29 cellular contexts compared by ENCODE assay signal in genomic region chr17:81444610-81445339, GRCh38.
"Had no signal": no experiment of that assay in that cellular context is flagged by ENCODE, and none has a peak within 500 bp of the region (broad histone marks: within the 10 kb centered on the region; RNA-seq: fewer than 3 reads in every experiment).

No MANE protein-coding gene starts in this region.

- H3K4me2 ChIP-seq: SK-N-SH had no signal

- H3K9me3 ChIP-seq: adrenal gland, SJCRH30, SK-N-SH had no signal

- H3K9ac ChIP-seq: SK-N-SH had no signal

- H3K4me3 ChIP-seq: adrenal gland, SJCRH30 had no signal

- DNase-seq: activated CD4-positive, alpha-beta T cell treated with anti-CD3 and anti-CD28 coated beads for 48 hours; activated CD4-positive, alpha-beta T cell treated with anti-CD3 and anti-CD28 coated beads, Interleukin-2, amount 50 U/mL, for 48 hours; activated CD4-positive, CD25-positive, alpha-beta regulatory T cell treated with anti-CD3 and anti-CD28 coated beads, Interleukin-2, amount 50 U/mL, for 72 hours; activated gamma-delta T cell treated with Interleukin-2 at 50 U/mL for 16 hours; activated naive CD4-positive, alpha-beta T cell treated with anti-CD3 and anti-CD28 coated beads, Interleukin-2, amount 10 ng/mL, durations not matched to agents 7 days and 5 days; activated naive CD8-positive, alpha-beta T cell treated with anti-CD3 and anti-CD28 coated beads, Interleukin-2, amount 10 ng/mL, durations not matched to agents 7 days and 5 days; activated T-cell treated with anti-CD3 and anti-CD28 coated beads, Interleukin-2, amount 50 U/mL, for 4 hours; adrenal gland; anterior cingulate cortex; cerebellar nuclear complex; Kasumi-1; KBM-7; NCI-H1048; NCI-H146; NCI-H187 treated with DMSO at 0.1 percent for 48 hours; NCI-H2081 treated with DMSO at 0.1 percent for 48 hours; NCI-H2171; NCI-H2227 treated with DMSO at 0.1 percent for 48 hours; NCI-H510A; NCI-H526 treated with DMSO at 0.1 percent for 48 hours; NCI-H82; OCI-M1; Right ventricle myocardium superior; RPMI8226; SJCRH30; SK-N-SH; SW 1271 had no signal

- H3K27me3 ChIP-seq: adrenal gland, SJCRH30 had no signal

- H3K9me2 ChIP-seq: SK-N-SH had no signal

- H3K27ac Mint-ChIP-seq: activated naive CD4-positive, alpha-beta T cell treated with anti-CD3 and anti-CD28 coated beads, Interleukin-2, amount 10 ng/mL, durations not matched to agents 7 days and 5 days; activated naive CD8-positive, alpha-beta T cell treated with anti-CD3 and anti-CD28 coated beads, Interleukin-2, amount 10 ng/mL, durations not matched to agents 7 days and 5 days; activated T-helper 17 cell treated with anti-CD3 and anti-CD28 coated beads, Interleukin-2, amount 50 U/mL, for 72 hours; T-helper 2 cell treated with Interferon-gamma antibody and Interleukin-4, amounts not matched to agents 5 μg/mL and 100 μg/mL, for 36 hours had no signal

- H3K4me1 ChIP-seq: adrenal gland had no signal

- H3K36me3 Mint-ChIP-seq: activated naive CD4-positive, alpha-beta T cell treated with anti-CD3 and anti-CD28 coated beads, Interleukin-2, amount 10 ng/mL, durations not matched to agents 7 days and 5 days; activated naive CD8-positive, alpha-beta T cell treated with anti-CD3 and anti-CD28 coated beads, Interleukin-2, amount 10 ng/mL, durations not matched to agents 7 days and 5 days had no signal

- H3K4me3 Mint-ChIP-seq: activated naive CD4-positive, alpha-beta T cell treated with anti-CD3 and anti-CD28 coated beads, Interleukin-2, amount 10 ng/mL, durations not matched to agents 7 days and 5 days; activated naive CD8-positive, alpha-beta T cell treated with anti-CD3 and anti-CD28 coated beads, Interleukin-2, amount 10 ng/mL, durations not matched to agents 7 days and 5 days; activated T-cell treated with anti-CD3 and anti-CD28 coated beads, Interleukin-2, amount 50 U/mL, for 4 hours; activated T-helper 17 cell treated with anti-CD3 and anti-CD28 coated beads, Interleukin-2, amount 50 U/mL, for 72 hours; T-helper 2 cell treated with Interferon-gamma antibody and Interleukin-4, amounts not matched to agents 5 μg/mL and 100 μg/mL, for 36 hours had no signal

- H3K9me3 Mint-ChIP-seq: activated naive CD4-positive, alpha-beta T cell treated with anti-CD3 and anti-CD28 coated beads, Interleukin-2, amount 10 ng/mL, durations not matched to agents 7 days and 5 days; activated naive CD8-positive, alpha-beta T cell treated with anti-CD3 and anti-CD28 coated beads, Interleukin-2, amount 10 ng/mL, durations not matched to agents 7 days and 5 days; activated T-cell treated with anti-CD3 and anti-CD28 coated beads, Interleukin-2, amount 50 U/mL, for 4 hours; activated T-helper 17 cell treated with anti-CD3 and anti-CD28 coated beads, Interleukin-2, amount 50 U/mL, for 72 hours; T-helper 2 cell treated with Interferon-gamma antibody and Interleukin-4, amounts not matched to agents 5 μg/mL and 100 μg/mL, for 36 hours had no signal

- H3K36me3 ChIP-seq: adrenal gland, SJCRH30 had no signal

- H3K4me1 Mint-ChIP-seq: activated naive CD4-positive, alpha-beta T cell treated with anti-CD3 and anti-CD28 coated beads, Interleukin-2, amount 10 ng/mL, durations not matched to agents 7 days and 5 days; activated naive CD8-positive, alpha-beta T cell treated with anti-CD3 and anti-CD28 coated beads, Interleukin-2, amount 10 ng/mL, durations not matched to agents 7 days and 5 days; activated T-helper 17 cell treated with anti-CD3 and anti-CD28 coated beads, Interleukin-2, amount 50 U/mL, for 72 hours had no signal

- H3K27me3 Mint-ChIP-seq: activated T-helper 17 cell treated with anti-CD3 and anti-CD28 coated beads, Interleukin-2, amount 50 U/mL, for 72 hours had no signal

- ATAC-seq: activated T-cell treated with anti-CD3 and anti-CD28 coated beads, Interleukin-2, amount 50 U/mL, for 4 hours; activated T-helper 17 cell treated with anti-CD3 and anti-CD28 coated beads, Interleukin-2, amount 50 U/mL, for 72 hours had no signal

- H3K27ac ChIP-seq: adrenal gland, SJCRH30 had no signal
